8 cellular contexts compared by ENCODE assay signal in the genomic region with DNA sequence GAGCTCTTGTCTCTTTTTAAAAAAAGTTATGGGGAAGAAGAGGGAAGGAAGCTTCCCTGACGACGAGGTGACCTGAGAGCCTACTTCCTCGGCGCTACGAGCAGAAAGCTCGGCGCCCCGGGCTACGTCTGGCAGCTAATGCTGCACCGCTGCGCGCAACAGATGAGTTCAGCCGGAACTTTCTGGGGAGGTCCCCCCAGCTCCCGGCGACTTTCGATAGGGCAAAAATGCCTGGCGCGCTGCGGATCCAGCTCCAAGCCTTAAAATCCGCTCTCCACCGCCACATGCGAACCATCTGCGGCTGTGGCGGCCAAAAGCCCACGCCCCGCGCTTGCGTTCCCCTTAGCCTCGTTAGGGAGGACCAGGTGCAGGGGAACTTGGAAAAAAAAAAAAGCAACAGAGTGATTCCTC. TPM values are rescaled to one million over a fixed set of nuclear protein-coding genes. Genes with fewer than 3 reads are reported as not detected.
DNase-seq lines count a peak whose midpoint lies in the region; ATAC-seq and TF ChIP-seq lines count a peak whose summit lies in the region.

No MANE protein-coding gene starts in this region.

- H3K79me2 ChIP-seq in Karpas-422 (ENCODE audit: low read length): peaks cover 53% of the 10 kb centered on the region

- no peaks in the 10 kb centered on the region for H3K9me3 ChIP-seq in Karpas-422 (ENCODE audit: low read length)
- H3K9me3 ChIP-seq in iPS DF 6.9 (ENCODE audit: control insufficient read depth, insufficient read depth, low read length): no peaks in the 10 kb centered on the region
- no peaks in the 10 kb centered on the region for H3K9me3 ChIP-seq in skeletal muscle tissue (ENCODE audit: control insufficient read depth in 3 of 3, low read length in 3 of 3)

- peak overlapping the region; percentile 91 for H3K4me2 ChIP-seq in Karpas-422 (ENCODE audit: low read depth, low read length, poor library complexity, severe bottlenecking)

- H4K20me1 ChIP-seq in Karpas-422 (ENCODE audit: insufficient read depth, low read depth, low read length): no peaks in the 10 kb centered on the region

- H3K4me1 ChIP-seq in Karpas-422 (ENCODE audit: low read length): peaks cover 44% of the 10 kb centered on the region
- H3K4me1 ChIP-seq in iPS DF 6.9 (ENCODE audit: control insufficient read depth, insufficient read depth, low read length): no peaks in the 10 kb centered on the region
- peaks cover 15 to 26% (median 22%) of the 10 kb centered on the region in 3 donors for H3K4me1 ChIP-seq in skeletal muscle tissue (ENCODE audit: control insufficient read depth in 3 of 3, insufficient read depth in 3 of 3, low read length in 3 of 3)

- H3K27me3 ChIP-seq in Karpas-422 (ENCODE audit: low read length): no peaks in the 10 kb centered on the region
- H3K27me3 ChIP-seq in iPS DF 6.9 (ENCODE audit: control insufficient read depth, insufficient read depth, low read length): no peaks in the 10 kb centered on the region
- H3K27me3 ChIP-seq in skeletal muscle tissue (ENCODE audit: control insufficient read depth in 3 of 3, insufficient read depth in 3 of 3, low read length in 3 of 3): no peaks in the 10 kb centered on the region

- peak overlapping the region; percentile 95 for H3K9ac ChIP-seq in Karpas-422 (ENCODE audit: low read length)
- H3K9ac ChIP-seq in skeletal muscle tissue (ENCODE audit: low read depth in 1 of 3, low read length in 3 of 3): peak overlapping the region; percentile 96 to 99 (median 98)

- H3K36me3 ChIP-seq in Karpas-422 (ENCODE audit: insufficient read depth, low read length) (0 out of 2 replicates have a peak, but pooled peaks cover 2% of the 10 kb centered on the region), iPS DF 6.9 (ENCODE audit: control insufficient read depth, insufficient read depth, low read length) (no peaks in the 10 kb centered on the region), skeletal muscle tissue (ENCODE audit: control insufficient read depth in 3 of 3, insufficient read depth in 3 of 3, low read length in 3 of 3) (no peaks in the 10 kb centered on the region)

- in situ Hi-C loops in astrocyte of the cerebellum (cut with HindIII; ENCODE audit: low sequenced_read_pairs): no loop called here

- H3K9me2 ChIP-seq in Karpas-422 (replicated peaks; ENCODE audit: insufficient read depth, low read length): no peaks in the 10 kb centered on the region

- TF ChIP-seq CTCF in astrocyte of the cerebellum (IDR thresholded peaks at IDR 0.05; ENCODE audit: low read depth, low read length, missing control alignments) (no peak), omental fat pad (IDR thresholded peaks at IDR 0.05) (no peak)

- H2AFZ ChIP-seq in Karpas-422 (ENCODE audit: low read length): peak overlapping the region; percentile 85

- H3K27ac ChIP-seq in Karpas-422 (ENCODE audit: low read length) (peak overlapping the region; percentile 84), iPS DF 6.9 (ENCODE audit: low read length) (no peak overlapping the region), skeletal muscle tissue (ENCODE audit: low read depth, low read length) (peak overlapping the region; percentile 98)

- DNase-seq in DMS 273 (lab: John Stamatoyannopoulos, UW; ENCODE audit: unreplicated experiment) (peak; percentile 79), Karpas-422 (peak; percentile 91), T1000 (lab: John Stamatoyannopoulos, UW) (peak; percentile 56), astrocyte of the cerebellum (ENCODE audit: low read depth) (no peak), iPS DF 6.9 (ENCODE audit: low read depth, low spot score) (no peak), omental fat pad (ENCODE audit: low spot score) (no peak)

- ATAC-seq in GM21515 (IDR thresholded peaks at IDR 0.05; ENCODE audit: unreplicated experiment): peak; percentile 32
- ATAC-seq in omental fat pad (ENCODE audit: low FRiP score): no peak

- H3K4me3 ChIP-seq in Karpas-422 (ENCODE audit: low read length) (peak overlapping the region; percentile 81), astrocyte of the cerebellum (ENCODE audit: low read depth, low read length) (peak overlapping the region; percentile 97), iPS DF 6.9 (ENCODE audit: low read length) (peak overlapping the region; percentile 59), skeletal muscle tissue (ENCODE audit: low read length in 3 of 3) (peak overlapping the region; percentile 85 to 97 (median 97))

- WGBS in iPS DF 6.9 (ENCODE audit: insufficient coverage, insufficient read length): no CpG with 5 or more reads among the region's 29 CpGs

RNA-seq across cellular contexts. Expression of gene P4HA1, which starts 0.6 kb away (rescaled TPM):
- 71.2 and 107 TPM in 2 replicates for total RNA-seq in Karpas-422 (2014; rRNA removed; shearing (Covaris generic); ENCODE audit: low replicate concordance)
- 53.8 TPM for total RNA-seq in skeletal muscle tissue
- 10 to 100 TPM; 22.0 to 41.4 (median 37.8) TPM for total RNA-seq in omental fat pad

RNA-seq across cellular contexts. Expression of gene NUDT13, which starts 14.2 kb away (rescaled TPM):
- total RNA-seq in Karpas-422 (2014; rRNA removed; shearing (Covaris generic); ENCODE audit: low replicate concordance): 1.3 and 2.7 TPM in 2 replicates
- 2.1 TPM for total RNA-seq in skeletal muscle tissue
- 1 to 10 TPM; 1.6 to 2.4 (median 2.2) TPM for total RNA-seq in omental fat pad

Comparison
In these comparisons a context has a peak if more than half of its experiments do, and no peak if none do; other contexts are left out.
1. DNase-seq: peak in DMS 273 (single experiment), Karpas-422 (single experiment) and T1000 (single experiment); none in astrocyte of the cerebellum (single experiment), iPS DF 6.9 (single experiment) and omental fat pad (single experiment).
2. Peak in every context shown above with its lines, with median percentiles within 50 percentile points of each other: H3K4me3 ChIP-seq.